ENCODE assay signal across 18 cellular contexts in genomic region chr9:125548141-125548540, GRCh38.
"Had no signal": no experiment of that assay in that cellular context is flagged by ENCODE, and none has a peak within 500 bp of the region (broad histone marks: within the 10 kb centered on the region; RNA-seq: fewer than 3 reads in every experiment).

No MANE protein-coding gene starts in this region.

- H3K4me3 Mint-ChIP-seq: activated CD4-positive, alpha-beta T cell treated with anti-CD3 and anti-CD28 coated beads, Interleukin-2, amount 10 ng/mL, durations not matched to agents 7 days and 5 days; activated naive CD4-positive, alpha-beta T cell treated with anti-CD3 and anti-CD28 coated beads, Interleukin-2, amount 10 ng/mL, durations not matched to agents 7 days and 5 days; natural killer cell; T-helper 1 cell treated with Interleukin-12 subunit alpha and Interleukin-12 subunit beta and Interleukin-4 antibody, amounts not matched to agents 30 μg/mL and 1 μg/mL, for 36 hours had no signal

- H3K9me3 Mint-ChIP-seq: activated CD4-positive, alpha-beta T cell treated with anti-CD3 and anti-CD28 coated beads, Interleukin-2, amount 10 ng/mL, durations not matched to agents 7 days and 5 days; activated naive CD4-positive, alpha-beta T cell treated with anti-CD3 and anti-CD28 coated beads, Interleukin-2, amount 10 ng/mL, durations not matched to agents 7 days and 5 days; activated T-helper 2 cell treated with anti-CD3 and anti-CD28 coated beads, Interferon-gamma antibody, Interleukin-2, Interleukin-4, amounts not matched to agents 10 μg/mL and 5 μg/mL and 100 μg/mL, durations not matched to agents 14 hours and 24 hours and 36 hours; natural killer cell; T-helper 1 cell treated with Interleukin-12 subunit alpha and Interleukin-12 subunit beta and Interleukin-4 antibody, amounts not matched to agents 30 μg/mL and 1 μg/mL, for 36 hours had no signal

- H3K27ac Mint-ChIP-seq: activated CD4-positive, alpha-beta T cell treated with anti-CD3 and anti-CD28 coated beads, Interleukin-2, amount 10 ng/mL, durations not matched to agents 7 days and 5 days; activated naive CD4-positive, alpha-beta T cell treated with anti-CD3 and anti-CD28 coated beads, Interleukin-2, amount 10 ng/mL, durations not matched to agents 7 days and 5 days; activated T-helper 2 cell treated with anti-CD3 and anti-CD28 coated beads, Interferon-gamma antibody, Interleukin-2, Interleukin-4, amounts not matched to agents 10 μg/mL and 5 μg/mL and 100 μg/mL, durations not matched to agents 14 hours and 24 hours and 36 hours; natural killer cell; T-helper 1 cell treated with Interleukin-12 subunit alpha and Interleukin-12 subunit beta and Interleukin-4 antibody, amounts not matched to agents 30 μg/mL and 1 μg/mL, for 36 hours had no signal

- ATAC-seq: gastroesophageal sphincter, natural killer cell, upper lobe of right lung had no signal

- DNase-seq: activated CD4-positive, alpha-beta T cell treated with anti-CD3 and anti-CD28 coated beads, Interleukin-2, amount 10 ng/mL, durations not matched to agents 7 days and 5 days; activated CD4-positive, CD25-positive, alpha-beta regulatory T cell; activated CD8-positive, alpha-beta memory T cell treated with anti-CD3 and anti-CD28 coated beads for 24 hours; activated naive CD4-positive, alpha-beta T cell treated with anti-CD3 and anti-CD28 coated beads, Interleukin-2, amount 10 ng/mL, durations not matched to agents 7 days and 5 days; caudate nucleus; cortex of kidney; effector memory CD4-positive, alpha-beta T cell; hippocampal formation; kidney glomerular epithelial cell; natural killer cell; nucleus accumbens; stimulated activated CD4-positive, alpha-beta T cell treated with anti-CD3 and anti-CD28 coated beads, Interleukin-2, amount 100 ng/mL, for 24 hours; stimulated activated naive CD4-positive, alpha-beta T cell; upper lobe of right lung had no signal

- H3K4me3 ChIP-seq: gastroesophageal sphincter, suprapubic skin, upper lobe of right lung had no signal

- H3K9me3 ChIP-seq: gastroesophageal sphincter, suprapubic skin, upper lobe of right lung had no signal

- H3K4me1 Mint-ChIP-seq: activated CD4-positive, alpha-beta T cell treated with anti-CD3 and anti-CD28 coated beads, Interleukin-2, amount 10 ng/mL, durations not matched to agents 7 days and 5 days; activated naive CD4-positive, alpha-beta T cell treated with anti-CD3 and anti-CD28 coated beads, Interleukin-2, amount 10 ng/mL, durations not matched to agents 7 days and 5 days had no signal

- H3K27me3 ChIP-seq: gastroesophageal sphincter, suprapubic skin, upper lobe of right lung had no signal

- H3K27me3 Mint-ChIP-seq: activated CD4-positive, alpha-beta T cell treated with anti-CD3 and anti-CD28 coated beads, Interleukin-2, amount 10 ng/mL, durations not matched to agents 7 days and 5 days; activated naive CD4-positive, alpha-beta T cell treated with anti-CD3 and anti-CD28 coated beads, Interleukin-2, amount 10 ng/mL, durations not matched to agents 7 days and 5 days had no signal

- H3K36me3 Mint-ChIP-seq: activated naive CD4-positive, alpha-beta T cell treated with anti-CD3 and anti-CD28 coated beads, Interleukin-2, amount 10 ng/mL, durations not matched to agents 7 days and 5 days; natural killer cell had no signal

- H3K36me3 ChIP-seq: gastroesophageal sphincter, upper lobe of right lung had no signal
